ENCODE assay signal across 22 cellular contexts in the genomic region with DNA sequence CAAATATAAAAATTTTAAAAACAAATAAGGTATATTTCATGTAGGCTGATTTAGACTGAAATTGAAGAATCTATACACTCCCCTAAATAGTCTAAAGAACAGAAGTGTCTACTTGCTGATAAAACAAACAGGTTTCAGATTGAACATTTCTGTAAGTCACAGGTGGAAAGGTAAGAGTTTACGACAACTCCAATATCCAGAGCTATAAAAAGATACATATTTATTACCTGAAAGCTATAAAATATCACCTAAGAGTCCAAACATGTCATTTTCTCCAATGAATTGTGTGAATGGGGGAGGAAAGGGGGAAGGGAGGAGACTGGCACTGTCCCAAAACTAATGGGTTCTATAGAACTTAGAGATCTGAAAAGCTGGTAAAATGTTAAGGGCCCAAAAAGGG.
"Had no signal": no experiment of that assay in that cellular context is flagged by ENCODE, and none has a peak within 500 bp of the region (broad histone marks: within the 10 kb centered on the region; RNA-seq: fewer than 3 reads in every experiment).

No MANE protein-coding gene starts in this region.

- ATAC-seq: left lobe of liver; natural killer cell treated with Interleukin-12 subunit alpha and Interleukin-12 subunit beta and Interleukin-15 and Interleukin-18, amount 100 ng/mL, for 72 hours; right lobe of liver; stimulated activated naive CD8-positive, alpha-beta T cell treated with anti-CD3 and anti-CD28 coated beads, Interleukin-15, amount 100 ng/mL, for 72 hours had no signal

- H3K27me3 Mint-ChIP-seq: memory B cell; naive B cell; natural killer cell treated with Interleukin-12 subunit alpha and Interleukin-12 subunit beta and Interleukin-15 and Interleukin-18, amount 100 ng/mL, for 72 hours; progenitor cell of endocrine pancreas; stimulated activated naive CD8-positive, alpha-beta T cell treated with anti-CD3 and anti-CD28 coated beads, Interleukin-15, amount 100 ng/mL, for 72 hours had no signal

- DNase-seq: dorsolateral prefrontal cortex; effector CD4-positive, alpha-beta T cell; hypothalamus; immature natural killer cell; naive B cell; right lobe of liver; small intestine; stimulated activated CD4-positive, alpha-beta T cell treated with anti-CD3 and anti-CD28 coated beads, Interleukin-15, amount 100 ng/mL, for 24 hours; stimulated activated CD4-positive, alpha-beta T cell treated with anti-CD3 and anti-CD28 coated beads, Interleukin-2, amount 100 ng/mL, for 48 hours; stimulated activated naive CD4-positive, alpha-beta T cell; stimulated activated naive CD8-positive, alpha-beta T cell treated with anti-CD3 and anti-CD28 coated beads, Interleukin-15, amount 100 ng/mL, for 72 hours; thyroid gland; trophoblast cell had no signal

- H3K27me3 ChIP-seq: dorsolateral prefrontal cortex, neutrophil, right lobe of liver, thyroid gland, vagina had no signal

- H3K27ac ChIP-seq: dorsolateral prefrontal cortex, neutrophil, parathyroid adenoma, right lobe of liver, thyroid gland, vagina had no signal

- H3K4me3 Mint-ChIP-seq: immature natural killer cell; memory B cell; naive B cell; natural killer cell treated with Interleukin-12 subunit alpha and Interleukin-12 subunit beta and Interleukin-15 and Interleukin-18, amount 100 ng/mL, for 72 hours; neural crest cell; stimulated activated naive CD8-positive, alpha-beta T cell treated with anti-CD3 and anti-CD28 coated beads, Interleukin-15, amount 100 ng/mL, for 72 hours had no signal

- H3K4me1 ChIP-seq: right lobe of liver, vagina had no signal

- H3K9me3 ChIP-seq: neutrophil, right lobe of liver, thyroid gland, vagina had no signal

- H3K4me3 ChIP-seq: dorsolateral prefrontal cortex, lung, right lobe of liver, thyroid gland, vagina had no signal

- H3K9me3 Mint-ChIP-seq: immature natural killer cell; memory B cell; naive B cell; natural killer cell treated with Interleukin-12 subunit alpha and Interleukin-12 subunit beta and Interleukin-15 and Interleukin-18, amount 100 ng/mL, for 72 hours; neural crest cell; stimulated activated naive CD8-positive, alpha-beta T cell treated with anti-CD3 and anti-CD28 coated beads, Interleukin-15, amount 100 ng/mL, for 72 hours had no signal

- H3K27ac Mint-ChIP-seq: memory B cell; naive B cell; natural killer cell treated with Interleukin-12 subunit alpha and Interleukin-12 subunit beta and Interleukin-15 and Interleukin-18, amount 100 ng/mL, for 72 hours; progenitor cell of endocrine pancreas; stimulated activated naive CD8-positive, alpha-beta T cell treated with anti-CD3 and anti-CD28 coated beads, Interleukin-15, amount 100 ng/mL, for 72 hours had no signal

- H3K4me1 Mint-ChIP-seq: neural crest cell had no signal
